ENCODE assay signal across 13 cellular contexts in the genomic region with DNA sequence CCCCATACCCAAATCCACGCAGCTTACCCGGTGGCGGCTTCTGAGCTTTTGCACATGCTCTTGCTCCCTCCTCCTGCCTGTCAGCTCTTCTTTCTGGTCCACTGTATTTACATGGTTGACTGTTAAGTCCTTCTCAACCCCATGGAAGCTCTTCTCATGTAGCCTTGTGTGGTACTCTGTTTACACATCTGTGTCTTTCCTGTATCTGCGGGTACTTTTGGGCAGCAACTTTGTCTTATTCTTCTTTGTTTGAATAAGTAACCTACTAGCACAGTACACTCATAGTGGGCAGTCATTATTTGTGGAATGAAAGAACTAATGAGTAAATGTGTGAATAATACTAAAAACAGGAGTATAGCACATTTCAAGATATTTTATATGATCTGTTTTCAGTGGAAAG.
DNase-seq lines count a peak whose midpoint lies in the region; ATAC-seq lines count a peak whose summit lies in the region.
"Had no signal": no experiment of that assay in that cellular context is flagged by ENCODE, and none has a peak within 500 bp of the region (broad histone marks: within the 10 kb centered on the region; RNA-seq: fewer than 3 reads in every experiment).

No MANE protein-coding gene starts in this region.

- peaks cover 20% of the 10 kb centered on the region for H3K4me1 Mint-ChIP-seq in memory B cell

- DNase-seq in memory B cell (ENCODE audit: low spot score in 2 of 2) (no peak), SIG-M5 (lab: John Stamatoyannopoulos, UW) (no peak), KBM-7 (no peak)
- DNase-seq: amygdala; DMS153; OCI-M1; pancreas; stimulated activated CD4-positive, alpha-beta T cell treated with anti-CD3 and anti-CD28 coated beads, Interleukin-4, amount 100 ng/mL, for 1 hour had no signal

- in situ Hi-C loops in KBM-7 (cut with MboI; ENCODE audit: low pct_unique_long_range_greater_than_20kb, low sequenced_read_pairs) = no loop called here

- ATAC-seq in GM18520 (IDR thresholded peaks at IDR 0.05; ENCODE audit: unreplicated experiment) (peak; percentile 71), GM21390 (IDR thresholded peaks at IDR 0.05; ENCODE audit: unreplicated experiment) (peak; percentile 38), HG03457 (IDR thresholded peaks at IDR 0.05; ENCODE audit: unreplicated experiment) (peak; percentile 59), memory B cell (ENCODE audit: low read depth) (no peak), HG03521 (IDR thresholded peaks at IDR 0.05; ENCODE audit: unreplicated experiment) (no peak)
- ATAC-seq: K562, pancreas had no signal

- H3K36me3 Mint-ChIP-seq in memory B cell = peaks cover 25% of the 10 kb centered on the region

- H3K27ac Mint-ChIP-seq in memory B cell = peak overlapping the region; percentile 67

- H3K27me3 Mint-ChIP-seq in memory B cell = no peaks in the 10 kb centered on the region

- H3K9me3 Mint-ChIP-seq in memory B cell = no peaks in the 10 kb centered on the region

- no peak overlapping the region for H3K4me3 Mint-ChIP-seq in memory B cell

Comparison
In these comparisons a context has a peak if more than half of its experiments do, and no peak if none do; other contexts are left out.
1. ATAC-seq: peak in GM18520 (single experiment), GM21390 (single experiment) and HG03457 (single experiment); none in memory B cell (single experiment) and HG03521 (single experiment).